16 cellular contexts compared by ENCODE assay signal in genomic region chr5:54649041-54649504, GRCh38.
DNase-seq lines count a peak whose midpoint lies in the region; ATAC-seq and TF ChIP-seq lines count a peak whose summit lies in the region.
"Had no signal": no experiment of that assay in that cellular context is flagged by ENCODE, and none has a peak within 500 bp of the region (broad histone marks: within the 10 kb centered on the region; RNA-seq: fewer than 3 reads in every experiment).

No MANE protein-coding gene starts in this region.

- no peak overlapping the region for H2AK5ac ChIP-seq in mesenchymal stem cell (ENCODE audit: low read length, severe bottlenecking)

- WGBS in mesenchymal stem cell: 95% methylated on average over 31 of the region's 32 CpGs
- WGBS in testis, 2 donors: 88% methylated on average over 31 of the region's 32 CpGs; no CpG with 5 or more reads in 1 of the 2 donors

- TF ChIP-seq CTCF in GM23338 (conservative IDR thresholded peaks at IDR 0.05; ENCODE audit: low read depth in 2 of 2): no peak
- TF ChIP-seq CTCF in testis (IDR thresholded peaks at IDR 0.05): no peak

- peaks cover 14% of the 10 kb centered on the region for H3K9me3 Mint-ChIP-seq in GM23338
- H3K9me3 Mint-ChIP-seq: CD4-positive, alpha-beta T cell had no signal

- H3K27me3 Mint-ChIP-seq in GM23338 (ENCODE audit: insufficient read depth, low read depth, poor library complexity): peaks cover 17% of the 10 kb centered on the region
- H3K27me3 Mint-ChIP-seq: CD4-positive, alpha-beta T cell had no signal

- no peak for DNase-seq in GM23338 (ENCODE audit: low spot score)
- DNase-seq in mesenchymal stem cell: no peak
- no peak for DNase-seq in testis
- DNase-seq in NCI-H2081 treated with DMSO at 0.1 percent for 48 hours (lab: John Stamatoyannopoulos, UW): no peak
- DNase-seq in activated naive CD4-positive, alpha-beta T cell treated with Interleukin-2 at 50 U/mL for 16 hours: no peak
- DNase-seq: C1 segment of cervical spinal cord; CD4-positive, alpha-beta T cell; DMS79 treated with DMSO at 0.1 percent for 48 hours; EL; GDM1; GOT3 had no signal

- H3K79me2 ChIP-seq in GM23338 (replicated peaks; ENCODE audit: insufficient read depth): no peaks in the 10 kb centered on the region

- H4K91ac ChIP-seq in mesenchymal stem cell (ENCODE audit: low read length): peak overlapping the region; percentile 29

- H2BK15ac ChIP-seq in mesenchymal stem cell (ENCODE audit: low read depth, poor library complexity, severe bottlenecking): no peak overlapping the region

- 0 out of 2 replicates have a peak overlapping the region, but pooled peaks have one; percentile 15 for H3K4me3 ChIP-seq in BLaER1
- H3K4me3 ChIP-seq in GM23338: no peak overlapping the region
- H3K4me3 ChIP-seq in mesenchymal stem cell (ENCODE audit: insufficient read depth in 1 of 2, low read depth in 1 of 2, low read length in 2 of 2): no peak overlapping the region
- peak overlapping the region; percentile 39 to 53 for H3K4me3 ChIP-seq in testis
- H3K4me3 ChIP-seq: A549, HAP-1 had no signal

- H3K9ac ChIP-seq in BLaER1: no peak overlapping the region
- no peak overlapping the region for H3K9ac ChIP-seq in mesenchymal stem cell (ENCODE audit: low read length)

- no peaks in the 10 kb centered on the region for H3K9me2 ChIP-seq in GM23338 (ENCODE audit: insufficient read depth)

- H3K36me3 Mint-ChIP-seq in GM23338 (ENCODE audit: low read depth): peaks cover 6% of the 10 kb centered on the region; the same call in 2 of the 3 replicates

- intact Hi-C loops in testis (cut with DNase I; ENCODE audit: low total_unique reads): no loop called here

- TF ChIP-seq POLR2A in testis (IDR thresholded peaks at IDR 0.05): no peak

- no peak overlapping the region for H2BK5ac ChIP-seq in mesenchymal stem cell (ENCODE audit: low read depth, low read length, poor library complexity, severe bottlenecking)

- no peak overlapping the region for H3K27ac Mint-ChIP-seq in GM23338

- no peak for ATAC-seq in GM23338
- ATAC-seq in HG03175 (IDR thresholded peaks at IDR 0.05; ENCODE audit: unreplicated experiment): no peak
- ATAC-seq: A549 had no signal

- H3K14ac ChIP-seq in mesenchymal stem cell (ENCODE audit: low read length in 2 of 2): no peak overlapping the region

- H2AFZ ChIP-seq in GM23338 (0 out of 2 replicates have a peak overlapping the region, but pooled peaks have one; percentile 32), mesenchymal stem cell (ENCODE audit: low read depth, low read length) (no peak overlapping the region)

- H3K9me3 ChIP-seq in BLaER1 (peaks cover 16% of the 10 kb centered on the region), mesenchymal stem cell (ENCODE audit: control insufficient read depth, low read length) (no peaks in the 10 kb centered on the region), testis (no peaks in the 10 kb centered on the region)
- H3K9me3 ChIP-seq: A549, HAP-1 had no signal

- H3K27me3 ChIP-seq in BLaER1 (no peaks in the 10 kb centered on the region), GM23338 (ENCODE audit: insufficient read depth) (no peaks in the 10 kb centered on the region), mesenchymal stem cell (ENCODE audit: control insufficient read depth in 1 of 2, insufficient read depth in 1 of 2, low read length in 2 of 2) (no peaks in the 10 kb centered on the region), testis (no peaks in the 10 kb centered on the region)

- H2BK120ac ChIP-seq in mesenchymal stem cell (ENCODE audit: low read depth, low read length): no peak overlapping the region

- H3K4ac ChIP-seq in mesenchymal stem cell (ENCODE audit: low read depth in 1 of 2, low read length in 2 of 2): no peak overlapping the region

- peaks cover 14% of the 10 kb centered on the region for H3K4me1 Mint-ChIP-seq in GM23338

- H4K20me1 ChIP-seq in BLaER1: no peaks in the 10 kb centered on the region
- no peaks in the 10 kb centered on the region for H4K20me1 ChIP-seq in GM23338 (replicated peaks; ENCODE audit: insufficient read depth)

- no peak overlapping the region for H3K18ac ChIP-seq in mesenchymal stem cell (ENCODE audit: low read depth in 1 of 2, low read length in 2 of 2)

- H4K8ac ChIP-seq in mesenchymal stem cell (ENCODE audit: low read length): peak overlapping the region; percentile 43

- no peaks in the 10 kb centered on the region for H3K36me3 ChIP-seq in BLaER1
- no peaks in the 10 kb centered on the region for H3K36me3 ChIP-seq in GM23338 (ENCODE audit: insufficient read depth)
- peaks cover 0 to 4% of the 10 kb centered on the region in 2 experiments for H3K36me3 ChIP-seq in mesenchymal stem cell (ENCODE audit: control insufficient read depth in 1 of 2, insufficient read depth in 2 of 2, low read depth in 1 of 2, low read length in 2 of 2)
- H3K36me3 ChIP-seq in testis (ENCODE audit: low read depth, missing control alignments): no peaks in the 10 kb centered on the region
- H3K36me3 ChIP-seq: HAP-1 had no signal

- H3K4me1 ChIP-seq in BLaER1: peaks cover 69% of the 10 kb centered on the region
- peaks cover 8% of the 10 kb centered on the region; the same call in 1 of the 2 replicates for H3K4me1 ChIP-seq in GM23338 (ENCODE audit: insufficient read depth)
- H3K4me1 ChIP-seq in mesenchymal stem cell (ENCODE audit: control insufficient read depth, insufficient read depth, low read depth, low read length): peaks cover 7% of the 10 kb centered on the region
- peaks cover 22% of the 10 kb centered on the region for H3K4me1 ChIP-seq in testis
- H3K4me1 ChIP-seq: A549, HAP-1 had no signal

- no peaks in the 10 kb centered on the region for H3K79me1 ChIP-seq in mesenchymal stem cell (replicated peaks; ENCODE audit: low read length, poor library complexity, severe bottlenecking)

- H3K27ac ChIP-seq in BLaER1: peak overlapping the region; percentile 41
- H3K27ac ChIP-seq in GM23338 (ENCODE audit: low read depth): no peak overlapping the region
- H3K27ac ChIP-seq in mesenchymal stem cell (ENCODE audit: low read length, poor library complexity, severe bottlenecking): no peak overlapping the region
- peak overlapping the region in 1 of 2 donors; percentile 17 for H3K27ac ChIP-seq in testis
- H3K27ac ChIP-seq: A549, HL-60 had no signal

- no peaks in the 10 kb centered on the region for H3F3A ChIP-seq in GM23338 (replicated peaks; ENCODE audit: low read depth)

- H3K4me2 ChIP-seq in BLaER1 (0 out of 2 replicates have a peak overlapping the region, but pooled peaks have one; percentile 81), GM23338 (no peak overlapping the region), mesenchymal stem cell (ENCODE audit: low read length, poor library complexity, severe bottlenecking) (no peak overlapping the region)
- H3K4me2 ChIP-seq: A549 had no signal

- no peak overlapping the region for H3K23ac ChIP-seq in mesenchymal stem cell (ENCODE audit: low read length in 2 of 2)

- no peak overlapping the region for H2BK12ac ChIP-seq in mesenchymal stem cell (ENCODE audit: low read length in 2 of 2)

- no peak overlapping the region for H3K4me3 Mint-ChIP-seq in GM23338
- H3K4me3 Mint-ChIP-seq: CD4-positive, alpha-beta T cell had no signal

TF ChIP-seq in GM23338, 12 proteins besides CTCF, POLR2A, EP300 and RAD21 (continues in another document):
- no peak for TF ChIP-seq EZH2 (IDR thresholded peaks at IDR 0.05; ENCODE audit: low read depth, unreplicated experiment)
- TF ChIP-seq JUNB (IDR thresholded peaks at IDR 0.05; ENCODE audit: unreplicated experiment): no peak
- TF ChIP-seq ZNF114 (CRISPR knock-in tag; IDR thresholded peaks at IDR 0.05): no peak

Comparison
In these comparisons a context has a peak if more than half of its experiments do, and no peak if none do; other contexts are left out.
1. H3K4me3 ChIP-seq: peak in BLaER1 (single experiment) and testis (2 of 2); none in GM23338 (single experiment) and mesenchymal stem cell (0 of 2).